In the genomic region with DNA sequence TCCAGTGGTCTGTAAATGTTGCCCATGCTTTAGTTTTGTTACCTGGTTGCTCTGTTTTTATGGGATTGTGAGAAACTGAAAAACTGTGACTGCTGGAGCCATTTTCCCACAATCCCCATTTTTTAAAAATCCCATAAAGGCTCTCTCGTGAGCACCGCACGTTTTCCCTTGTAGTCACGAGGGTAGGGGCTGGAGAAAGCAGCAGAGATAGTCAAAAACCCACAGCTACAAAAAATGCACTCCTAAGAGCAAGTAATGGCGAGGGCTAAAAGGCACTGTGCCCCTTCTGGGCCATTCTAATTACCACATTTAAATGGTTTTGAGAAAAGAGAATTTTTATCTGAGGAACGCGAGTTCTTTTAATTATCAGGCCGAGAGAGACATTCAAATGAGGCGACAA, we compare ENCODE assay signal across 8 cellular contexts. TPM values are rescaled to one million over a fixed set of nuclear protein-coding genes. Genes with fewer than 3 reads are reported as not detected.
DNase-seq lines count a peak whose midpoint lies in the region; ATAC-seq, FAIRE-seq and TF ChIP-seq lines count a peak whose summit lies in the region.

No MANE protein-coding gene starts in this region.

- H3K27me3 Mint-ChIP-seq in HFFc6 (ENCODE audit: insufficient read depth) = no peaks in the 10 kb centered on the region

- H3K36me3 ChIP-seq in ACC112 (ENCODE audit: insufficient read depth, low read length) (peaks cover 9% of the 10 kb centered on the region; the same call in 1 of the 2 replicates), GM12878 (ENCODE audit: control insufficient read depth in 2 of 2, insufficient read depth in 2 of 2, low read length in 1 of 2) (peaks cover 0 to 5% of the 10 kb centered on the region in 2 experiments; a peak in 1 of 4 replicates), muscle layer of colon (ENCODE audit: insufficient read depth, low read length) (peaks cover 7% of the 10 kb centered on the region)

- ATAC-seq in GM12878 (no peak), HG03442 (IDR thresholded peaks at IDR 0.05; ENCODE audit: unreplicated experiment) (no peak)

- FAIRE-seq in GM12878 (lab: Jason Lieb, UNC) = no peak

- WGBS in GM12878 (ENCODE audit: insufficient coverage, insufficient replicate concordance, low lambda C conversion rate, missing lambda C conversion rate) = 98% methylated on average over 9 of the region's 9 CpGs

- TF ChIP-seq RAD21 in GM12878 (IDR thresholded peaks at IDR 0.05; ENCODE audit: insufficient read depth, low read depth, low read length) = no peak

- H3K27me3 ChIP-seq in ACC112 (ENCODE audit: insufficient read depth, low read length) (no peaks in the 10 kb centered on the region), GM12878 (replicated peaks in 1 of 2; ENCODE audit: control insufficient read depth in 2 of 2, insufficient read depth in 2 of 2, low read length in 1 of 2) (no peaks in the 10 kb centered on the region), muscle layer of colon (ENCODE audit: control insufficient read depth in 1 of 2, insufficient read depth in 2 of 2, low read length in 2 of 2) (no peaks in the 10 kb centered on the region)

- RAD21 ChIA-PET in GM12878 (lab: Charles Lee; ENCODE audit: unreplicated experiment) = no interaction called here

- H3K4me1 Mint-ChIP-seq in HFFc6 (ENCODE audit: low read depth) = peaks cover 31% of the 10 kb centered on the region

- in situ Hi-C loops in GM12878 (cut with MboI) = no loop called here

- no peak for TF ChIP-seq CTCF in HFFc6 (IDR thresholded peaks at IDR 0.05)
- no peak for TF ChIP-seq CTCF in GM12878 (IDR thresholded peaks at IDR 0.05 in 2 of 3, conservative IDR thresholded peaks at IDR 0.05 in 1 of 3; ENCODE audit: control insufficient read depth in 2 of 3, extremely low read depth in 1 of 3, insufficient read depth in 1 of 3, low read depth in 3 of 3, low read length in 3 of 3)
- no peak for TF ChIP-seq CTCF in RWPE1 (conservative IDR thresholded peaks at IDR 0.05; ENCODE audit: low read depth)

- CTCF ChIA-PET in GM12878 (lab: Yijun Ruan, JAX) (no interaction called here), RWPE1 (lab: Yijun Ruan, JAX) (no interaction called here)

- peak overlapping the region; percentile 92 for H3K4me2 ChIP-seq in GM12878 (ENCODE audit: control insufficient read depth, insufficient read depth)

- intact Hi-C loops in GM12878 (cut with micrococcal nuclease; ENCODE audit: unreplicated experiment) = loop anchor here (2.0 kb wide), 1 partner anchor 431 kb away; the partner anchor contains the start of gene ADNP2

- H3K27ac ChIP-seq in ACC112 (ENCODE audit: low read depth, low read length) (no peak overlapping the region; the same call in 1 of the 2 replicates), GM12878 (ENCODE audit: control insufficient read depth, insufficient read depth) (no peak overlapping the region; the same call in 1 of the 2 replicates), muscle layer of colon (ENCODE audit: low read depth, low read length) (peak overlapping the region; percentile 98), RWPE1 (no peak overlapping the region)

- H3K79me2 ChIP-seq in ACC112 (ENCODE audit: control insufficient read depth, insufficient read depth, low read length, unreplicated experiment) = peaks cover 48% of the 10 kb centered on the region
- H3K79me2 ChIP-seq in GM12878 (ENCODE audit: control insufficient read depth, insufficient read depth, low read length) = peaks cover 46% of the 10 kb centered on the region

- H4K20me1 ChIP-seq in GM12878 (ENCODE audit: control insufficient read depth, insufficient read depth) = peaks cover 2% of the 10 kb centered on the region; the same call in 1 of the 2 replicates

- H3K4me1 ChIP-seq in ACC112 (ENCODE audit: control insufficient read depth, insufficient read depth, low read length, unreplicated experiment) (peaks cover 24% of the 10 kb centered on the region), GM12878 (ENCODE audit: control insufficient read depth, insufficient read depth, low read length) (peaks cover 17% of the 10 kb centered on the region), muscle layer of colon (ENCODE audit: insufficient read depth, low read length) (peaks cover 26% of the 10 kb centered on the region)

- peak overlapping the region; percentile 94 for H3K4me3 Mint-ChIP-seq in HFFc6

- peaks cover 5% of the 10 kb centered on the region for H3K36me3 Mint-ChIP-seq in HFFc6 (ENCODE audit: low read depth)

- no peaks in the 10 kb centered on the region for H3K9me3 Mint-ChIP-seq in HFFc6

- POLR2A ChIA-PET in GM12878 (lab: Charles Lee) (no interaction called here), RWPE1 (lab: Yijun Ruan, JAX; ENCODE audit: low non-redundant PET) (no interaction called here)

- BruUV-seq in GM12878 (replicated peaks; lab: Mats Ljungman, UMichigan) = TSS peak; percentile 77

- SMC1A ChIA-PET in GM12878 (lab: Charles Lee; ENCODE audit: uncharacterized antibody, unreplicated experiment) = interaction anchor here (0.5 to 1.5 kb wide), 2 partner anchors 11 to 343 kb away, joined by 3 read pairs; no protein-coding TSS in a partner anchor

- H3K9me3 ChIP-seq in GM12878 (replicated peaks; ENCODE audit: control insufficient read depth, insufficient read depth, low read length) (no peaks in the 10 kb centered on the region; the same call in 2 of the 3 replicates), muscle layer of colon (ENCODE audit: low read length) (no peaks in the 10 kb centered on the region)

- TF ChIP-seq EP300 in GM12878 (IDR thresholded peaks at IDR 0.05; ENCODE audit: borderline replicate concordance in 1 of 2, control insufficient read depth in 1 of 2, low read depth in 2 of 2, low read length in 2 of 2) = no peak

- peak overlapping the region; percentile 98 for H3K27ac Mint-ChIP-seq in HFFc6

- H2AFZ ChIP-seq in ACC112 (ENCODE audit: low read length, unreplicated experiment) (no peak overlapping the region), GM12878 (ENCODE audit: control insufficient read depth, low read depth, low read length) (no peak overlapping the region)

- H3K4me3 ChIP-seq in ACC112 (ENCODE audit: low read depth, low read length) (peak overlapping the region; percentile 89), GM12878 (peak overlapping the region; percentile 71), muscle layer of colon (ENCODE audit: low read depth in 1 of 2, low read length in 2 of 2) (peak overlapping the region in 1 of 2 donors; percentile 54)

- peak overlapping the region; percentile 78 for H3K9ac ChIP-seq in GM12878 (ENCODE audit: control insufficient read depth, insufficient read depth, low read length)
- H3K9ac ChIP-seq in muscle layer of colon (ENCODE audit: low read length) = peak overlapping the region; percentile 50

- no peak for TF ChIP-seq POLR2A in GM12878 (IDR thresholded peaks at IDR 0.05; ENCODE audit: low read depth, low read length)

- no peak for DNase-seq in HFFc6
- DNase-seq in GM12878 (ENCODE audit: low read depth, low spot score) = no peak
- no peak for DNase-seq in SHP77 treated with DMSO at 0.1 percent for 48 hours (lab: John Stamatoyannopoulos, UW)
- DNase-seq in RWPE1 (ENCODE audit: low spot score) = no peak
- no peak for DNase-seq in NCI-H1930 (lab: John Stamatoyannopoulos, UW)

TF ChIP-seq in GM12878, 131 proteins besides CTCF, POLR2A, EP300 and RAD21:
- no peak for TF ChIP-seq NFYA (IDR thresholded peaks at IDR 0.05; ENCODE audit: borderline replicate concordance, low read depth, low read length)
- no peak for TF ChIP-seq IRF4 (IDR thresholded peaks at IDR 0.05; ENCODE audit: low read depth, low read length)
- no peak for TF ChIP-seq ZNF384 (IDR thresholded peaks at IDR 0.05; ENCODE audit: borderline replicate concordance, low read depth, low read length)
- no peak for TF ChIP-seq JUNB (IDR thresholded peaks at IDR 0.05)
- TF ChIP-seq, protein P1, sequence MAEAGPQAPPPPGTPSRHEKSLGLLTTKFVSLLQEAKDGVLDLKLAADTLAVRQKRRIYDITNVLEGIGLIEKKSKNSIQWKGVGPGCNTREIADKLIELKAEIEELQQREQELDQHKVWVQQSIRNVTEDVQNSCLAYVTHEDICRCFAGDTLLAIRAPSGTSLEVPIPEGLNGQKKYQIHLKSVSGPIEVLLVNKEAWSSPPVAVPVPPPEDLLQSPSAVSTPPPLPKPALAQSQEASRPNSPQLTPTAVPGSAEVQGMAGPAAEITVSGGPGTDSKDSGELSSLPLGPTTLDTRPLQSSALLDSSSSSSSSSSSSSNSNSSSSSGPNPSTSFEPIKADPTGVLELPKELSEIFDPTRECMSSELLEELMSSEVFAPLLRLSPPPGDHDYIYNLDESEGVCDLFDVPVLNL (IDR thresholded peaks at IDR 0.05; ENCODE audit: low read depth, low read length) = no peak
- TF ChIP-seq SMAD5 (IDR thresholded peaks at IDR 0.05; ENCODE audit: low read depth) = no peak
- no peak for TF ChIP-seq MTA2 (IDR thresholded peaks at IDR 0.05; ENCODE audit: low read depth)

RNA-seq across cellular contexts. Expression of gene CTDP1, which starts 1.8 kb away (rescaled TPM):
- total RNA-seq in HFFc6 (2021; fragmentation: NEBNext Ultra II Directional; extraction: Animal tissue kit (Norgen Biotek cat#: 25700)) = 10 to 100 TPM; 15.6 to 18.2 (median 16.6) TPM
- 25.6 and 26.8 TPM in 2 replicates for total RNA-seq in GM12878 (2013; cell fraction: nucleolus; rRNA removed)
- total RNA-seq in GM12878 (2014; rRNA removed) (22.1 and 23.8 TPM in 2 replicates), GM12878 (2014; rRNA removed; fragmentation: Illumina TruSeq; extraction: Trizol) (7.3 and 8.0 TPM in 2 replicates), GM12878 (2021) (30.4 and 31.3 TPM in 2 replicates)
- polyA plus RNA-seq in GM12878 (2011; ENCODE audit: low read depth) = 5.9 TPM
- polyA plus RNA-seq in GM12878 (2011; rRNA removed) (4.9 and 9.5 TPM in 2 replicates), GM12878 (2014; fragmentation: Illumina TruSeq; extraction: Trizol) (1.9 and 6.0 TPM in 2 replicates), GM12878 (2014; fragmentation: Nextera tagmentation; extraction: Ambion mirVana) (1 to 10 TPM in 1 of 2 experiments, under 1 TPM in 1; 0.32 to 1.6 TPM), GM12878 (2014; rRNA removed) (16.7 and 19.3 TPM in 2 replicates), GM12878 (2016; fragmentation: Nextera tagmentation; extraction: Ambion mirVana) (10 to 100 TPM in 1 of 2 experiments, 1 to 10 TPM in 1; 4.2 to 13.9 TPM)
- polyA plus RNA-seq in GM12878 (2011; cell fraction: cytosol; rRNA removed) = 9.0 and 10.2 TPM in 2 replicates
- polyA plus RNA-seq in GM12878 (2011; cell fraction: nucleus; rRNA removed) = 37.1 and 48.0 TPM in 2 replicates
- polyA plus RNA-seq in GM12878 (2012) = 12.2 and 14.2 TPM in 2 replicates
- polyA minus RNA-seq in GM12878 (2011; rRNA and poly(A)+ RNA removed) = 13.9 and 14.8 TPM in 2 replicates
- polyA minus RNA-seq in GM12878 (2011; cell fraction: cytosol; rRNA and poly(A)+ RNA removed) = 5.6 and 10.0 TPM in 2 replicates
- 17.0 and 31.8 TPM in 2 replicates for polyA minus RNA-seq in GM12878 (2011; cell fraction: nucleus; rRNA and poly(A)+ RNA removed)
